In the genomic region with DNA sequence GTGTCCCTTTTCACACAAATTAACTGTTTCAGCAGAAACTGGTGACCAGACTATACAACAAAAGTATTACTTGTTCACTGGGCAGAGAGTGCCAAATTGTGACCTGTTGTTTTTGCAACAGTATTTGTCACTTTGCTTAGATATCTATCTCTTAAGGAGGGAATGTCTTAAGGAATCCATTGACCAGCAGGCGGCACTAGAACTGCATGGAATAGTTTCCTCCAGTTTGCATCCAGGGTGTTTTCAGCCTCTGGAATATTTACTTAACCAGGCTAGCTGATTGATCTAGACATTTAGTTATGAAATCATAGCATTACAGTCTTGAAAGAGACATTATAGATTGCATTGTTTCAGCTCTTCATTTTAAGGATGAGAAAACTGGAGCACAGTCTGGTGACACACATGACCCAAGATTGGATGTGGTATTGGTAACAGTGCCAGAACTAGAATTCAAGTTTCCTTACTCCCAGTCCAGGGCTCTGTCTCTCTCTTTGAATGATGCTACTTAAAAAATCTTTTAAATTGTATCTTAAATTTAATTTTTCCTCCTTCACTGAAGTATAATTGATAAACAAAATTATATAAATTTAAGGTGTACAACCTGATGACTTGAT, we compare ENCODE assay signal across 8 cellular contexts. TPM values are rescaled to one million over a fixed set of nuclear protein-coding genes. Genes with fewer than 3 reads are reported as not detected.
DNase-seq lines count a peak whose midpoint lies in the region; ATAC-seq, FAIRE-seq and TF ChIP-seq lines count a peak whose summit lies in the region.

No MANE protein-coding gene starts in this region.

- no peaks in the 10 kb centered on the region for H3K36me3 ChIP-seq in GM06990 (ENCODE audit: control insufficient read depth, insufficient read depth, low read length)
- no peaks in the 10 kb centered on the region for H3K36me3 ChIP-seq in bronchial epithelial cell (ENCODE audit: control insufficient read depth, insufficient read depth, low read length)
- H3K36me3 ChIP-seq in left lung, result no peaks in the 10 kb centered on the region
- no peaks in the 10 kb centered on the region for H3K36me3 ChIP-seq in vagina

- DNase-seq in AG09319 (ENCODE audit: extremely low read depth, low read depth), result peak; percentile 48
- no peak for DNase-seq in GM06990 (ENCODE audit: extremely low read depth, insufficient read length)
- DNase-seq in NCI-H460 (ENCODE audit: extremely low read depth, low read depth), result peak; percentile 85
- DNase-seq in bronchial epithelial cell (ENCODE audit: low read depth), result peak; percentile 78
- peak in 1 of 2 donors; percentile 40 for DNase-seq in left lung
- DNase-seq in vagina (ENCODE audit: extremely low spot score in 2 of 2), result no peak
- no peak for DNase-seq in T-helper 1 cell

- ATAC-seq in left lung, result peak; percentile 90
- no peak for ATAC-seq in HG03520 (IDR thresholded peaks at IDR 0.05; ENCODE audit: unreplicated experiment)

- H3K9me3 ChIP-seq in left lung (peaks cover 0 to 3% of the 10 kb centered on the region in 2 donors), vagina (no peaks in the 10 kb centered on the region)

- H3K27ac ChIP-seq in left lung (no peak overlapping the region), vagina (no peak overlapping the region)

- H3K4me1 ChIP-seq in left lung (no peaks in the 10 kb centered on the region), vagina (no peaks in the 10 kb centered on the region)

- H3K27me3 ChIP-seq in GM06990 (replicated peaks; ENCODE audit: control insufficient read depth, insufficient read depth, low read length) (no peaks in the 10 kb centered on the region), bronchial epithelial cell (ENCODE audit: control insufficient read depth, insufficient read depth, low read length) (no peaks in the 10 kb centered on the region), left lung (peaks cover 10 to 21% of the 10 kb centered on the region in 2 donors), vagina (no peaks in the 10 kb centered on the region)

- no peak overlapping the region for H3K4me3 ChIP-seq in GM06990 (replicated peaks; ENCODE audit: low read depth, low read length)
- no peak overlapping the region for H3K4me3 ChIP-seq in bronchial epithelial cell (ENCODE audit: low read depth, low read length)
- H3K4me3 ChIP-seq in left lung, result no peak overlapping the region
- no peak overlapping the region for H3K4me3 ChIP-seq in vagina

- FAIRE-seq in bronchial epithelial cell (lab: Jason Lieb, UNC), result peak; percentile 80

- TF ChIP-seq POLR2A in vagina (IDR thresholded peaks at IDR 0.05), result no peak

- intact Hi-C loops in left lung (cut with DNase I), result no loop called here
- intact Hi-C loops in vagina (cut with DNase I), result no loop called here

- TF ChIP-seq CTCF in AG09319 (IDR thresholded peaks at IDR 0.05; ENCODE audit: low read depth, low read length) (peak; percentile 94), GM06990 (IDR thresholded peaks at IDR 0.05; ENCODE audit: insufficient read depth, low read length, poor library complexity, severe bottlenecking) (peak; percentile 72), bronchial epithelial cell (IDR thresholded peaks at IDR 0.05; ENCODE audit: insufficient read depth, low read length, severe bottlenecking) (peak; percentile 73), left lung (IDR thresholded peaks at IDR 0.05) (peak; percentile 67 to 88), vagina (IDR thresholded peaks at IDR 0.05) (peak; percentile 43 to 60 (median 47))

RNA-seq across cellular contexts. Expression of a gene that starts 16.9 kb away (rescaled TPM):
- not detected in 2 replicates for total RNA-seq in NCI-H460 (2014; rRNA removed; shearing (Covaris generic))
- not detected in 2 replicates for polyA plus RNA-seq in NCI-H460 (2014; cell fraction: nucleus; rRNA removed)
- total RNA-seq in bronchial epithelial cell, result 0.53 and 2.9 TPM in 2 replicates
- total RNA-seq in left lung, result not detected
- 0.25 TPM for total RNA-seq in vagina

RNA-seq across cellular contexts. Expression of a gene that starts 26.8 kb away (rescaled TPM):
- 0.02 and 0.03 TPM in 2 replicates for total RNA-seq in NCI-H460 (2014; rRNA removed; shearing (Covaris generic))
- polyA plus RNA-seq in NCI-H460 (2014; cell fraction: nucleus; rRNA removed), result 0.02 and 0.10 TPM in 2 replicates
- total RNA-seq in bronchial epithelial cell (under 0.01 TPM in 2 replicates), left lung (under 1 TPM; 0.03 to 0.16 TPM), vagina (0.25 TPM)

RNA-seq across cellular contexts. Expression of a gene that starts 53.2 kb away (rescaled TPM):
- not detected in 2 replicates for total RNA-seq in NCI-H460 (2014; rRNA removed; shearing (Covaris generic))
- polyA plus RNA-seq in NCI-H460 (2014; cell fraction: nucleus; rRNA removed), result not detected in 2 replicates
- total RNA-seq in bronchial epithelial cell (not detected in 2 replicates), left lung (not detected), vagina (not detected)

Comparison
In these comparisons a context has a peak if more than half of its experiments do, and no peak if none do; other contexts are left out.
1. DNase-seq: peak in AG09319 (single experiment), NCI-H460 (single experiment) and bronchial epithelial cell (single experiment); none in GM06990 (single experiment), vagina (0 of 2) and T-helper 1 cell (0 of 5).
2. Peak in every context shown above with its lines, with median percentiles within 50 percentile points of each other: CTCF ChIP-seq.